In the genomic region with DNA sequence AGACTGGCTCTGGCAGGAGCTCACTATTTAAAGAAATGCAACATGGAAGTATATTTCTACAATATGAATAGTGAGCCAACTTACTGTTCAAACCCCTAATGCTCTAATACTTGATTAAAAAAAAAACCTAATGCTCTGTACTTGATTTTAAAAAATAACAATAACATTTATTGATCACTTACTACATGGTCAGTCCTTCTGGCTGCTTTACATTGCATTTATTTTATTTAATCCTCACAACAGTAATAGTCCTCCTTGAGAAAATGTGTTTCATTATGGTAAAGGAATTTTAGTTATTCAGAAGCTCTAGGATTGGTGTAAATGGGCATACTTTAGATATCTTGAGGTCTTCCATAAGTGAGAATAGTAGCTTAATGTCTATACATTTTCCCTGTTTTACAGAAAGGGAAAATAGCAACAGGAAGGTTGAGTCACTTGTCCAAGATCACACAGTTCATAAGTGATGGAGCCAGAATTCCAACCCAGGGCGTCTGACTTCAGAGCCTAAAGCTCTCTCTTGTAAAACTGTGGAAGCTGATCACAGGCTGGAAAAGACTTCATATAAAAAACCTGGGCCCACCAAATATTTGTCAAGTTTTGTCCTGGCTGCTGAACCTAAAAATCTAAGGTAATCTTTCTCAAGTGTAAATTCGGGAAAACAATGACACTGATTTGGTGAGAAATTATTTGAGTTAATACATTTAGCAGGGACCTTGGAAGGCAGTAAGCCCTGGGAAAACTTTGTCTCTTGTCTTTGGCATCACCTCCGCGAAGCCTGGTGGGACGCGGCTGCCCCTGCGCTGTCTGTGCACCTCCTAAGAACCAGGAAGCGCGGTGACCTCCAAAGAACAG, we compare ENCODE assay signal across 2 cellular contexts.
TF ChIP-seq lines count a peak whose summit lies in the region.

No MANE protein-coding gene starts in this region.

TF ChIP-seq in HEK293, 187 proteins besides CTCF, POLR2A, EP300 and RAD21 (continues in another document):
- TF ChIP-seq REST (tag by site-specific recombination; IDR thresholded peaks at IDR 0.05) (no peak), PRDM2 (tag by site-specific recombination; IDR thresholded peaks at IDR 0.05; ENCODE audit: borderline replicate concordance) (no peak), GLI2 (tag by site-specific recombination; IDR thresholded peaks at IDR 0.05; ENCODE audit: borderline replicate concordance, low read depth) (no peak), BCL11A (tag by site-specific recombination; IDR thresholded peaks at IDR 0.05; ENCODE audit: low read depth) (no peak), ZNF416 (tag by site-specific recombination; IDR thresholded peaks at IDR 0.05) (no peak), KLF16 (tag by site-specific recombination; IDR thresholded peaks at IDR 0.05) (no peak), YY1 (tag by site-specific recombination; IDR thresholded peaks at IDR 0.05) (no peak), ZNF660 (tag by site-specific recombination; IDR thresholded peaks at IDR 0.05) (no peak), ZNF792 (tag by site-specific recombination; IDR thresholded peaks at IDR 0.05) (no peak), ZNF621 (tag by site-specific recombination; IDR thresholded peaks at IDR 0.05) (no peak), ZXDB (tag by site-specific recombination; IDR thresholded peaks at IDR 0.05) (0 out of 2 replicates have a peak, but pooled peaks have one; percentile 25), ZSCAN30 (tag by site-specific recombination; IDR thresholded peaks at IDR 0.05) (no peak), ZBTB8A (tag by site-specific recombination; IDR thresholded peaks at IDR 0.05) (no peak), ZNF366 (tag by site-specific recombination; conservative IDR thresholded peaks at IDR 0.05) (no peak), SALL2 (tag by site-specific recombination; IDR thresholded peaks at IDR 0.05; ENCODE audit: borderline replicate concordance) (no peak)
- TF ChIP-seq, protein P1, sequence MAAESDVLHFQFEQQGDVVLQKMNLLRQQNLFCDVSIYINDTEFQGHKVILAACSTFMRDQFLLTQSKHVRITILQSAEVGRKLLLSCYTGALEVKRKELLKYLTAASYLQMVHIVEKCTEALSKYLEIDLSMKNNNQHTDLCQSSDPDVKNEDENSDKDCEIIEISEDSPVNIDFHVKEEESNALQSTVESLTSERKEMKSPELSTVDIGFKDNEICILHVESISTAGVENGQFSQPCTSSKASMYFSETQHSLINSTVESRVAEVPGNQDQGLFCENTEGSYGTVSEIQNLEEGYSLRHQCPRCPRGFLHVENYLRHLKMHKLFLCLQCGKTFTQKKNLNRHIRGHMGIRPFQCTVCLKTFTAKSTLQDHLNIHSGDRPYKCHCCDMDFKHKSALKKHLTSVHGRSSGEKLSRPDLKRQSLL (tag by site-specific recombination; IDR thresholded peaks at IDR 0.05), result peak; percentile 57; the same call in 1 of the 2 replicates

TF ChIP-seq in H1, 55 proteins besides CTCF, POLR2A, EP300 and RAD21:
- TF ChIP-seq TBP (IDR thresholded peaks at IDR 0.05; ENCODE audit: low read depth, low read length) (no peak), KDM1A (IDR thresholded peaks at IDR 0.05; ENCODE audit: borderline replicate concordance, low read length) (no peak), CHD1 (IDR thresholded peaks at IDR 0.05; ENCODE audit: low read depth, low read length) (no peak), GABPA (IDR thresholded peaks at IDR 0.05; ENCODE audit: borderline replicate concordance, insufficient read depth, low read length) (no peak), ATF2 (IDR thresholded peaks at IDR 0.05; ENCODE audit: low read length) (no peak), KDM4A (IDR thresholded peaks at IDR 0.05; ENCODE audit: low read depth, low read length, severe bottlenecking) (no peak), SP4 (IDR thresholded peaks at IDR 0.05; ENCODE audit: low read length) (no peak), ZNF274 (IDR thresholded peaks at IDR 0.05; ENCODE audit: borderline replicate concordance, extremely low read depth, low read length) (no peak), CHD2 (IDR thresholded peaks at IDR 0.05; ENCODE audit: low read length) (no peak), CBX5 (IDR thresholded peaks at IDR 0.05; ENCODE audit: low read depth, low read length) (no peak)
TF ChIP-seq in H1: peak in this region for 0.
